In the genomic region with DNA sequence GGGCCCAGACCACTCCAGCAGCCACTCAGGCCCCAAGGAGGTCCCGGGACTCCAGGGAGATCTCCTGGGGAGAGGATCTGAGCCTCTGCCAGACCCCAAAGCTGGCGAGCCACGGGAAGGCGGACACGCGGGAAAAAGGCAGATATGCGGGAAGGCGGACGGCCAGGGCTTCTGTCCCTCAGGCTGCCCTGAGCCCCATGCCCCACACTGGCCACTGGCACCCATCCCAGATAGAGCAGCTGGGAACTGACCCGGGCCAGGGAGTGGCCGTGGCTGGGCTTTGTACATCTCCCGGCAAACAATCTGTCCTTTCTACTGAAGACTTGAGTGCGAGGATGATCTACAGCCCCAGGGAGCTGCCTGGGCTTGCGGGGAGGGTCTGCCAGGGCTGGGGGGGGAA, we compare ENCODE assay signal across 9 cellular contexts. TPM values are rescaled to one million over a fixed set of nuclear protein-coding genes. Genes with fewer than 3 reads are reported as not detected.
A peak's percentile ranks its signal among the peaks of the same experiment; 100 is the strongest.
DNase-seq lines count a peak whose midpoint lies in the region; ATAC-seq and TF ChIP-seq lines count a peak whose summit lies in the region.
"Had no signal": no experiment of that assay in that cellular context is flagged by ENCODE, and none has a peak within 500 bp of the region (broad histone marks: within the 10 kb centered on the region; RNA-seq: fewer than 3 reads in every experiment).

No MANE protein-coding gene starts in this region.

- TF ChIP-seq POLR2A in suprapubic skin (IDR thresholded peaks at IDR 0.05) = no peak

- POLR2A ChIA-PET in naive thymus-derived CD4-positive, alpha-beta T cell (lab: Charles Lee) = no interaction called here

- H3K36me3 ChIP-seq in suprapubic skin = no peaks in the 10 kb centered on the region
- no peaks in the 10 kb centered on the region for H3K36me3 ChIP-seq in naive thymus-derived CD4-positive, alpha-beta T cell (ENCODE audit: control insufficient read depth in 2 of 3, insufficient read depth in 3 of 3, low read length in 3 of 3)

- TF ChIP-seq EP300 in suprapubic skin (IDR thresholded peaks at IDR 0.05) = no peak

- DNase-seq in SW480 (ENCODE audit: low spot score) (peak; percentile 36), fibroblast of gingiva (ENCODE audit: low read depth) (peak; percentile 60), midbrain (lab: John Stamatoyannopoulos, UW) (peak; percentile 92), suprapubic skin (ENCODE audit: low spot score in 2 of 2) (no peak), DMS 273 treated with DMSO at 0.1 percent for 48 hours (lab: John Stamatoyannopoulos, UW) (no peak)
- no peak for DNase-seq in naive thymus-derived CD4-positive, alpha-beta T cell
- DNase-seq: NCI-H1417 treated with DMSO at 0.1 percent for 48 hours had no signal

- WGBS in suprapubic skin = 66% methylated on average over 8 of the region's 14 CpGs

- no peak for TF ChIP-seq CTCF in suprapubic skin (IDR thresholded peaks at IDR 0.05)

- H3K4me3 ChIP-seq in suprapubic skin = no peak overlapping the region
- no peak overlapping the region for H3K4me3 ChIP-seq in naive thymus-derived CD4-positive, alpha-beta T cell (ENCODE audit: low read length)
- H3K4me3 ChIP-seq: lung had no signal

- H3K9me3 Mint-ChIP-seq in activated T-helper 17 cell treated with anti-CD3 and anti-CD28 coated beads, Interleukin-2, amount 50 U/mL, for 72 hours = peaks cover 3% of the 10 kb centered on the region
- peaks cover 0 to 5% (median 0%) of the 10 kb centered on the region in 11 donors for H3K9me3 Mint-ChIP-seq in naive thymus-derived CD4-positive, alpha-beta T cell

- no peaks in the 10 kb centered on the region for H3K27me3 Mint-ChIP-seq in activated T-helper 17 cell treated with anti-CD3 and anti-CD28 coated beads, Interleukin-2, amount 50 U/mL, for 72 hours
- no peaks in the 10 kb centered on the region for H3K27me3 Mint-ChIP-seq in naive thymus-derived CD4-positive, alpha-beta T cell

- H3K27me3 ChIP-seq in suprapubic skin = no peaks in the 10 kb centered on the region
- H3K27me3 ChIP-seq in naive thymus-derived CD4-positive, alpha-beta T cell (ENCODE audit: control insufficient read depth in 2 of 2, insufficient read depth in 2 of 2, low read length in 2 of 2) = no peaks in the 10 kb centered on the region

- H3K36me3 Mint-ChIP-seq in activated T-helper 17 cell treated with anti-CD3 and anti-CD28 coated beads, Interleukin-2, amount 50 U/mL, for 72 hours (ENCODE audit: low read depth) = no peaks in the 10 kb centered on the region
- H3K36me3 Mint-ChIP-seq in naive thymus-derived CD4-positive, alpha-beta T cell = no peaks in the 10 kb centered on the region

- no peak overlapping the region for H3K4me3 Mint-ChIP-seq in activated T-helper 17 cell treated with anti-CD3 and anti-CD28 coated beads, Interleukin-2, amount 50 U/mL, for 72 hours
- no peak overlapping the region for H3K4me3 Mint-ChIP-seq in naive thymus-derived CD4-positive, alpha-beta T cell

- intact Hi-C loops in naive thymus-derived CD4-positive, alpha-beta T cell (cut with micrococcal nuclease) = no loop called here

- CTCF ChIA-PET in naive thymus-derived CD4-positive, alpha-beta T cell (lab: Charles Lee) = no interaction called here

- H3K4me1 Mint-ChIP-seq in activated T-helper 17 cell treated with anti-CD3 and anti-CD28 coated beads, Interleukin-2, amount 50 U/mL, for 72 hours = peaks cover 7% of the 10 kb centered on the region
- H3K4me1 Mint-ChIP-seq in naive thymus-derived CD4-positive, alpha-beta T cell = peaks cover 0 to 12% (median 0%) of the 10 kb centered on the region in 7 donors

- no peaks in the 10 kb centered on the region for H3K9me3 ChIP-seq in suprapubic skin
- H3K9me3 ChIP-seq in naive thymus-derived CD4-positive, alpha-beta T cell (ENCODE audit: control insufficient read depth in 2 of 3, low read length in 3 of 3) = no peaks in the 10 kb centered on the region

- H3K27ac Mint-ChIP-seq in activated T-helper 17 cell treated with anti-CD3 and anti-CD28 coated beads, Interleukin-2, amount 50 U/mL, for 72 hours = no peak overlapping the region
- peak overlapping the region in 1 of 9 donors; percentile 72 for H3K27ac Mint-ChIP-seq in naive thymus-derived CD4-positive, alpha-beta T cell

- H3K27ac ChIP-seq in suprapubic skin = peak overlapping the region; percentile 5
- H3K27ac ChIP-seq in naive thymus-derived CD4-positive, alpha-beta T cell (ENCODE audit: low read depth, low read length) = no peak overlapping the region

- ATAC-seq in activated T-helper 17 cell treated with anti-CD3 and anti-CD28 coated beads, Interleukin-2, amount 50 U/mL, for 72 hours (replicated peaks) = no peak
- no peak for ATAC-seq in naive thymus-derived CD4-positive, alpha-beta T cell

- H3K4me1 ChIP-seq in suprapubic skin = peaks cover 61% of the 10 kb centered on the region
- H3K4me1 ChIP-seq in naive thymus-derived CD4-positive, alpha-beta T cell (ENCODE audit: control insufficient read depth in 2 of 2, insufficient read depth in 2 of 2, low read length in 2 of 2) = no peaks in the 10 kb centered on the region

RNA-seq across cellular contexts. Expression of gene NOTCH1, which starts 21.1 kb away (rescaled TPM):
- total RNA-seq in suprapubic skin = 100 to 1,000 TPM in 3 of 4 donors, 10 to 100 TPM in 1; 71.0 to 160 (median 114) TPM
- total RNA-seq in activated T-helper 17 cell treated with anti-CD3 and anti-CD28 coated beads, Interleukin-2, amount 50 U/mL, for 72 hours = 10 to 100 TPM; 63.8 to 65.9 TPM
- 10 to 100 TPM; 49.7 to 92.9 (median 58.0) TPM for total RNA-seq in naive thymus-derived CD4-positive, alpha-beta T cell
- 1 to 10 TPM; 1.9 to 7.1 TPM for polyA plus RNA-seq in naive thymus-derived CD4-positive, alpha-beta T cell

Comparison
In these comparisons a context has a peak if more than half of its experiments do, and no peak if none do; other contexts are left out.
1. DNase-seq: peak in SW480 (single experiment), fibroblast of gingiva (single experiment) and midbrain (single experiment); none in suprapubic skin (0 of 2), DMS 273 treated with DMSO at 0.1 percent for 48 hours (single experiment) and naive thymus-derived CD4-positive, alpha-beta T cell (0 of 9).